Comparison of ENCODE assay signal across 8 cellular contexts in genomic region chr7:33062023-33062781, GRCh38. TPM values are rescaled to one million over a fixed set of nuclear protein-coding genes. Genes with fewer than 3 reads are reported as not detected.
A peak's percentile ranks its signal among the peaks of the same experiment; 100 is the strongest.
DNase-seq lines count a peak whose midpoint lies in the region; ATAC-seq and TF ChIP-seq lines count a peak whose summit lies in the region.

TSS of gene NT5C3A (minus strand) at chr7:33062776. CDS start at chr7:33062705, 71 bp downstream.

- ATAC-seq in HG02840 (IDR thresholded peaks at IDR 0.05; ENCODE audit: low FRiP score, unreplicated experiment) = peak; percentile 44
- peak; percentile 1 for ATAC-seq in activated CD8-positive, alpha-beta memory T cell treated with anti-CD3 and anti-CD28 coated beads, Interleukin-2, amount 10 ng/mL, durations not matched to agents 7 days and 5 days
- ATAC-seq in natural killer cell treated with Interleukin-12 subunit alpha and Interleukin-12 subunit beta and Interleukin-15 and Interleukin-18, amount 100 ng/mL, for 72 hours = no peak

- H3K4me1 Mint-ChIP-seq in activated CD8-positive, alpha-beta memory T cell treated with anti-CD3 and anti-CD28 coated beads, Interleukin-2, amount 10 ng/mL, durations not matched to agents 7 days and 5 days = peaks cover 38% of the 10 kb centered on the region
- peaks cover 21 to 28% of the 10 kb centered on the region in 2 donors for H3K4me1 Mint-ChIP-seq in natural killer cell treated with Interleukin-12 subunit alpha and Interleukin-12 subunit beta and Interleukin-15 and Interleukin-18, amount 100 ng/mL, for 72 hours (ENCODE audit: low read depth in 2 of 2)

- CTCF ChIA-PET in activated CD8-positive, alpha-beta memory T cell treated with anti-CD3 and anti-CD28 coated beads, Interleukin-2, amount 10 ng/mL, durations not matched to agents 7 days and 5 days (lab: Charles Lee) = interaction anchor here (1.4 to 4.2 kb wide), 6 partner anchors 9 to 216 kb away, joined by 4 to 34 read pairs (median 10); partner anchors contain the start of gene RP9

- no peaks in the 10 kb centered on the region for H3K27me3 ChIP-seq in tibial artery

- H3K36me3 Mint-ChIP-seq in activated CD8-positive, alpha-beta memory T cell treated with anti-CD3 and anti-CD28 coated beads, Interleukin-2, amount 10 ng/mL, durations not matched to agents 7 days and 5 days = peaks cover 29% of the 10 kb centered on the region
- H3K36me3 Mint-ChIP-seq in natural killer cell treated with Interleukin-12 subunit alpha and Interleukin-12 subunit beta and Interleukin-15 and Interleukin-18, amount 100 ng/mL, for 72 hours = peaks cover 8% of the 10 kb centered on the region

- H3K9me3 Mint-ChIP-seq in activated CD8-positive, alpha-beta memory T cell treated with anti-CD3 and anti-CD28 coated beads, Interleukin-2, amount 10 ng/mL, durations not matched to agents 7 days and 5 days (ENCODE audit: low read depth) = peaks cover 3% of the 10 kb centered on the region
- H3K9me3 Mint-ChIP-seq in natural killer cell treated with Interleukin-12 subunit alpha and Interleukin-12 subunit beta and Interleukin-15 and Interleukin-18, amount 100 ng/mL, for 72 hours = no peaks in the 10 kb centered on the region

- TF ChIP-seq CTCF in fibroblast of the aortic adventitia (IDR thresholded peaks at IDR 0.05; ENCODE audit: insufficient read depth, low read length) (no peak), tibial artery (IDR thresholded peaks at IDR 0.05) (peak in 1 of 2 experiments; percentile 5)

- intact Hi-C loops in tibial artery (cut with DNase I; ENCODE audit: low total_unique reads) = loop anchor here (10.0 kb wide), 1 partner anchor 567 kb away; the partner anchor contains the start of genes AVL9 and LSM5

- peaks cover 0 to under 1% (median 0%) of the 10 kb centered on the region in 3 donors for H3K36me3 ChIP-seq in tibial artery

- peak within 1 kb of the TSS; percentile 96 for H3K4me3 Mint-ChIP-seq in activated CD8-positive, alpha-beta memory T cell treated with anti-CD3 and anti-CD28 coated beads, Interleukin-2, amount 10 ng/mL, durations not matched to agents 7 days and 5 days
- H3K4me3 Mint-ChIP-seq in natural killer cell treated with Interleukin-12 subunit alpha and Interleukin-12 subunit beta and Interleukin-15 and Interleukin-18, amount 100 ng/mL, for 72 hours = peak within 1 kb of the TSS; percentile 98

- H3K9me3 ChIP-seq in tibial artery = peaks cover 0 to 8% (median 8%) of the 10 kb centered on the region in 3 donors

- peak within 1 kb of the TSS; percentile 93 to 96 for H3K27ac ChIP-seq in tibial artery

- H3K4me3 ChIP-seq in fibroblast of the aortic adventitia (ENCODE audit: low read depth, low read length) = peak within 1 kb of the TSS; percentile 87
- H3K4me3 ChIP-seq in tibial artery = peak within 1 kb of the TSS; percentile 78 to 85

- DNase-seq in stimulated activated naive CD4-positive, alpha-beta T cell (lab: John Stamatoyannopoulos, UW) = peak in 4 of 6 experiments; percentile 5 to 51 (median 23)
- DNase-seq in stimulated activated naive CD4-positive, alpha-beta T cell treated with Interleukin-2 at 50 U/mL for 16 hours (lab: John Stamatoyannopoulos, UW) = no peak
- DNase-seq in NCI-H2107 treated with DMSO at 0.1 percent for 48 hours (lab: John Stamatoyannopoulos, UW; ENCODE audit: unreplicated experiment) (peak; percentile 37), fibroblast of the aortic adventitia (ENCODE audit: low read depth) (peak; percentile 35), tibial artery (peak; percentile 22 to 64)
- peak; percentile 52 for DNase-seq in activated CD8-positive, alpha-beta memory T cell treated with anti-CD3 and anti-CD28 coated beads, Interleukin-2, amount 10 ng/mL, durations not matched to agents 7 days and 5 days
- DNase-seq in natural killer cell treated with Interleukin-12 subunit alpha and Interleukin-12 subunit beta and Interleukin-15 and Interleukin-18, amount 100 ng/mL, for 72 hours (ENCODE audit: low spot score) = no peak

- H3K27ac Mint-ChIP-seq in activated CD8-positive, alpha-beta memory T cell treated with anti-CD3 and anti-CD28 coated beads, Interleukin-2, amount 10 ng/mL, durations not matched to agents 7 days and 5 days = peak within 1 kb of the TSS; percentile 88
- peak within 1 kb of the TSS; percentile 87 to 96 for H3K27ac Mint-ChIP-seq in natural killer cell treated with Interleukin-12 subunit alpha and Interleukin-12 subunit beta and Interleukin-15 and Interleukin-18, amount 100 ng/mL, for 72 hours

- peaks cover 8% of the 10 kb centered on the region for H3K27me3 Mint-ChIP-seq in activated CD8-positive, alpha-beta memory T cell treated with anti-CD3 and anti-CD28 coated beads, Interleukin-2, amount 10 ng/mL, durations not matched to agents 7 days and 5 days
- H3K27me3 Mint-ChIP-seq in natural killer cell treated with Interleukin-12 subunit alpha and Interleukin-12 subunit beta and Interleukin-15 and Interleukin-18, amount 100 ng/mL, for 72 hours = peaks cover 0 to 7% of the 10 kb centered on the region in 2 donors

- H3K4me1 ChIP-seq in tibial artery = peaks cover 0 to 20% (median 16%) of the 10 kb centered on the region in 4 donors

RNA-seq across cellular contexts. Expression of gene NT5C3A, which starts in this region (rescaled TPM):
- 10 to 100 TPM; 52.7 to 81.4 TPM for total RNA-seq in activated CD8-positive, alpha-beta memory T cell treated with anti-CD3 and anti-CD28 coated beads, Interleukin-2, amount 10 ng/mL, durations not matched to agents 7 days and 5 days
- total RNA-seq in fibroblast of the aortic adventitia (ENCODE audit: low replicate concordance) = 17.1 and 26.8 TPM in 2 replicates
- 10 to 100 TPM; 31.8 to 35.9 TPM for total RNA-seq in natural killer cell treated with Interleukin-12 subunit alpha and Interleukin-12 subunit beta and Interleukin-15 and Interleukin-18, amount 100 ng/mL, for 72 hours

Comparison
In these comparisons a context has a peak if more than half of its experiments do, and no peak if none do; other contexts are left out.
1. DNase-seq: peak in stimulated activated naive CD4-positive, alpha-beta T cell (4 of 6), NCI-H2107 treated with DMSO at 0.1 percent for 48 hours (single experiment), activated CD8-positive, alpha-beta memory T cell treated with anti-CD3 and anti-CD28 coated beads, Interleukin-2, amount 10 ng/mL, durations not matched to agents 7 days and 5 days (single experiment), fibroblast of the aortic adventitia (single experiment) and tibial artery (2 of 2); none in stimulated activated naive CD4-positive, alpha-beta T cell treated with Interleukin-2 at 50 U/mL for 16 hours (single experiment) and natural killer cell treated with Interleukin-12 subunit alpha and Interleukin-12 subunit beta and Interleukin-15 and Interleukin-18, amount 100 ng/mL, for 72 hours (single experiment).
2. ATAC-seq: peak in HG02840 (single experiment) and activated CD8-positive, alpha-beta memory T cell treated with anti-CD3 and anti-CD28 coated beads, Interleukin-2, amount 10 ng/mL, durations not matched to agents 7 days and 5 days (single experiment); none in natural killer cell treated with Interleukin-12 subunit alpha and Interleukin-12 subunit beta and Interleukin-15 and Interleukin-18, amount 100 ng/mL, for 72 hours (0 of 2).